2 cellular contexts compared by ENCODE assay signal in genomic region chr2:100642425-100642824, GRCh38.
TF ChIP-seq lines count a peak whose summit lies in the region.

No MANE protein-coding gene starts in this region.

TF ChIP-seq in K562, 482 proteins besides CTCF, POLR2A, EP300 and RAD21 (continued from another document):
- TF ChIP-seq NUFIP1 (IDR thresholded peaks at IDR 0.05; ENCODE audit: partially characterized antibody) (no peak), NR2C1 (IDR thresholded peaks at IDR 0.05) (no peak), NR2C1 (tag; IDR thresholded peaks at IDR 0.05) (no peak), HMGN3 (IDR thresholded peaks at IDR 0.05; ENCODE audit: borderline replicate concordance, extremely low read depth, insufficient read length, low read depth, low read length) (no peak), ZNF324 (CRISPR knock-in tag; IDR thresholded peaks at IDR 0.05) (no peak), SPI1 (IDR thresholded peaks at IDR 0.05; ENCODE audit: borderline replicate concordance, low read depth, low read length) (no peak)

TF ChIP-seq in HepG2, 621 proteins besides CTCF, POLR2A, EP300 and RAD21 (continued from another document):
- TF ChIP-seq E2F1 (CRISPR knock-in tag; IDR thresholded peaks at IDR 0.05): no peak
- no peak for TF ChIP-seq FOXO1 (CRISPR knock-in tag; IDR thresholded peaks at IDR 0.05)
- TF ChIP-seq KMT2A (CRISPR knock-in tag; IDR thresholded peaks at IDR 0.05): no peak
- no peak for TF ChIP-seq KDM4B (CRISPR knock-in tag; IDR thresholded peaks at IDR 0.05)
- TF ChIP-seq ZNF646 (CRISPR knock-in tag; IDR thresholded peaks at IDR 0.05): no peak
- TF ChIP-seq SRF (IDR thresholded peaks at IDR 0.05; ENCODE audit: low read depth, low read length): no peak
- TF ChIP-seq SETDB1 (CRISPR knock-in tag; IDR thresholded peaks at IDR 0.05; ENCODE audit: borderline replicate concordance): no peak
- peak; percentile 44 for TF ChIP-seq STAG1 (CRISPR knock-in tag; IDR thresholded peaks at IDR 0.05)
- TF ChIP-seq KLF15 (CRISPR knock-in tag; IDR thresholded peaks at IDR 0.05; ENCODE audit: borderline replicate concordance): no peak
- no peak for TF ChIP-seq KDM2A (CRISPR knock-in tag; IDR thresholded peaks at IDR 0.05; ENCODE audit: borderline replicate concordance, low read depth)
- TF ChIP-seq ZNF687 (CRISPR knock-in tag; IDR thresholded peaks at IDR 0.05): peak; percentile 23; the same call in 1 of the 2 replicates
- TF ChIP-seq GRHL1 (CRISPR knock-in tag; conservative IDR thresholded peaks at IDR 0.05): no peak
